In the genomic region with DNA sequence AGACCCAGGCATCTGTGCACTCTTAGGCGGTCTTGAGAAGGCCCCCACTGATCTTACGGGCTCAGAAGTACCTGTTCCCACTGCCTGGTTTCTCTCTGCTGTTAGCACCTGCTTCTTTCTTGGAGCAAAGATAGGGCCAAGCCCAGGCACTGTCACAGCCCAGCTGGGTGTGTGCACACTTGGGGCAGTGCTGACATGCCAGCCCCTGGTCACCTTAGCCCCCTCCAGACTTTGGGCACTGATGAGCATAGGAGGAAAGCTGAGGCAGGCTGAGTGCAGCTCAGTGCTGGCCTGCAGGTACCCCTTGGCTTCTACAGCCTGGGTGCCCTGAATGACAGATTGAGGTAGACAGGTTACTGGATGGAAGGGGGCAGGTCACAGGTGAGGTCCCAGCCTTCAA, we compare ENCODE assay signal across 20 cellular contexts.
A peak's percentile ranks its signal among the peaks of the same experiment; 100 is the strongest.
DNase-seq lines count a peak whose midpoint lies in the region; ATAC-seq and TF ChIP-seq lines count a peak whose summit lies in the region.
"Had no signal": no experiment of that assay in that cellular context is flagged by ENCODE, and none has a peak within 500 bp of the region (broad histone marks: within the 10 kb centered on the region; RNA-seq: fewer than 3 reads in every experiment).

No MANE protein-coding gene starts in this region.

- H3K27ac Mint-ChIP-seq in activated CD4-positive, alpha-beta T cell treated with anti-CD3 and anti-CD28 coated beads, Interleukin-2, amount 10 ng/mL, durations not matched to agents 24 days and 14 days, result peak overlapping the region; percentile 90
- H3K27ac Mint-ChIP-seq in stimulated activated naive CD8-positive, alpha-beta T cell treated with anti-CD3 and anti-CD28 coated beads, Interleukin-15, amount 100 ng/mL, for 72 hours, result no peak overlapping the region
- no peak overlapping the region for H3K27ac Mint-ChIP-seq in stimulated activated effector memory CD8-positive, alpha-beta T cell treated with anti-CD3 and anti-CD28 coated beads, Interleukin-12 subunit alpha, Interleukin-12 subunit beta, amount 100 ng/mL, for 72 hours
- H3K27ac Mint-ChIP-seq: CD14-positive monocyte; CD4-positive, alpha-beta memory T cell; HFFc6 had no signal

- no peak overlapping the region for H3K27ac ChIP-seq in dorsolateral prefrontal cortex
- H3K27ac ChIP-seq: 22Rv1, A549, BLaER1 had no signal

- H3K9me3 Mint-ChIP-seq in activated CD4-positive, alpha-beta T cell treated with anti-CD3 and anti-CD28 coated beads, Interleukin-2, amount 10 ng/mL, durations not matched to agents 24 days and 14 days, result peaks cover 20% of the 10 kb centered on the region
- peaks cover 13 to 31% of the 10 kb centered on the region in 2 donors for H3K9me3 Mint-ChIP-seq in stimulated activated naive CD8-positive, alpha-beta T cell treated with anti-CD3 and anti-CD28 coated beads, Interleukin-15, amount 100 ng/mL, for 72 hours
- no peaks in the 10 kb centered on the region for H3K9me3 Mint-ChIP-seq in stimulated activated effector memory CD8-positive, alpha-beta T cell treated with anti-CD3 and anti-CD28 coated beads, Interleukin-12 subunit alpha, Interleukin-12 subunit beta, amount 100 ng/mL, for 72 hours
- H3K9me3 Mint-ChIP-seq: HFFc6 had no signal

- peaks cover 42% of the 10 kb centered on the region for H3K36me3 Mint-ChIP-seq in activated CD4-positive, alpha-beta T cell treated with anti-CD3 and anti-CD28 coated beads, Interleukin-2, amount 10 ng/mL, durations not matched to agents 24 days and 14 days (ENCODE audit: low read depth)
- no peaks in the 10 kb centered on the region for H3K36me3 Mint-ChIP-seq in stimulated activated effector memory CD8-positive, alpha-beta T cell treated with anti-CD3 and anti-CD28 coated beads, Interleukin-12 subunit alpha, Interleukin-12 subunit beta, amount 100 ng/mL, for 72 hours
- H3K36me3 Mint-ChIP-seq: CD14-positive monocyte; CD4-positive, alpha-beta memory T cell had no signal

- no peak overlapping the region for H3K4me3 Mint-ChIP-seq in activated CD4-positive, alpha-beta T cell treated with anti-CD3 and anti-CD28 coated beads, Interleukin-2, amount 10 ng/mL, durations not matched to agents 24 days and 14 days
- no peak overlapping the region for H3K4me3 Mint-ChIP-seq in stimulated activated naive CD8-positive, alpha-beta T cell treated with anti-CD3 and anti-CD28 coated beads, Interleukin-15, amount 100 ng/mL, for 72 hours
- no peak overlapping the region for H3K4me3 Mint-ChIP-seq in stimulated activated effector memory CD8-positive, alpha-beta T cell treated with anti-CD3 and anti-CD28 coated beads, Interleukin-12 subunit alpha, Interleukin-12 subunit beta, amount 100 ng/mL, for 72 hours
- H3K4me3 Mint-ChIP-seq: CD14-positive monocyte; CD4-positive, alpha-beta memory T cell; HFFc6 had no signal

- no peak for TF ChIP-seq CTCF in dorsolateral prefrontal cortex (IDR thresholded peaks at IDR 0.05 in 54 of 56, conservative IDR thresholded peaks at IDR 0.05 in 2 of 56; ENCODE audit: low read depth in 1 of 56, partially characterized antibody in 56 of 56)

- ATAC-seq in stimulated activated naive CD8-positive, alpha-beta T cell treated with anti-CD3 and anti-CD28 coated beads, Interleukin-15, amount 100 ng/mL, for 72 hours, result peak; percentile 46
- no peak for ATAC-seq in stimulated activated naive CD8-positive, alpha-beta T cell treated with anti-CD3 and anti-CD28 coated beads, Interleukin-15, Interleukin-2, amounts not matched to agents 100 U/mL and 50 U/mL, for 24 hours
- ATAC-seq in stimulated activated effector memory CD8-positive, alpha-beta T cell treated with anti-CD3 and anti-CD28 coated beads, Interleukin-12 subunit alpha, Interleukin-12 subunit beta, amount 100 ng/mL, for 72 hours, result peak; percentile 22
- ATAC-seq in sciatic nerve (no peak), GM18868 (IDR thresholded peaks at IDR 0.05; ENCODE audit: unreplicated experiment) (no peak)
- ATAC-seq: A549, HCT116 had no signal

- no peak overlapping the region for H3K4me3 ChIP-seq in dorsolateral prefrontal cortex
- H3K4me3 ChIP-seq: A549, BLaER1 had no signal

- intact Hi-C loops in activated CD4-positive, alpha-beta T cell treated with anti-CD3 and anti-CD28 coated beads, Interleukin-2, amount 10 ng/mL, durations not matched to agents 24 days and 14 days (cut with micrococcal nuclease), result no loop called here
- intact Hi-C loops in dorsolateral prefrontal cortex (cut with DNase I) (no loop called here), sciatic nerve (cut with DNase I) (no loop called here)

- no peaks in the 10 kb centered on the region for H3K27me3 Mint-ChIP-seq in activated CD4-positive, alpha-beta T cell treated with anti-CD3 and anti-CD28 coated beads, Interleukin-2, amount 10 ng/mL, durations not matched to agents 24 days and 14 days
- no peaks in the 10 kb centered on the region for H3K27me3 Mint-ChIP-seq in stimulated activated naive CD8-positive, alpha-beta T cell treated with anti-CD3 and anti-CD28 coated beads, Interleukin-15, amount 100 ng/mL, for 72 hours
- H3K27me3 Mint-ChIP-seq: CD4-positive, alpha-beta memory T cell had no signal

- peaks cover 36% of the 10 kb centered on the region for H3K4me1 Mint-ChIP-seq in activated CD4-positive, alpha-beta T cell treated with anti-CD3 and anti-CD28 coated beads, Interleukin-2, amount 10 ng/mL, durations not matched to agents 24 days and 14 days
- H3K4me1 Mint-ChIP-seq in stimulated activated naive CD8-positive, alpha-beta T cell treated with anti-CD3 and anti-CD28 coated beads, Interleukin-15, amount 100 ng/mL, for 72 hours, result peaks cover 42% of the 10 kb centered on the region
- H3K4me1 Mint-ChIP-seq in stimulated activated effector memory CD8-positive, alpha-beta T cell treated with anti-CD3 and anti-CD28 coated beads, Interleukin-12 subunit alpha, Interleukin-12 subunit beta, amount 100 ng/mL, for 72 hours, result peaks cover 13% of the 10 kb centered on the region
- H3K4me1 Mint-ChIP-seq: CD14-positive monocyte; CD4-positive, alpha-beta memory T cell had no signal

- DNase-seq in activated CD4-positive, alpha-beta T cell treated with anti-CD3 and anti-CD28 coated beads, Interleukin-2, amount 10 ng/mL, durations not matched to agents 24 days and 14 days, result no peak
- DNase-seq in activated CD4-positive, alpha-beta T cell treated with anti-CD3 and anti-CD28 coated beads for 1 hour, result no peak
- no peak for DNase-seq in stimulated activated naive CD8-positive, alpha-beta T cell treated with anti-CD3 and anti-CD28 coated beads, Interleukin-15, amount 100 ng/mL, for 72 hours
- no peak for DNase-seq in stimulated activated naive CD8-positive, alpha-beta T cell treated with anti-CD3 and anti-CD28 coated beads, Interleukin-15, Interleukin-2, amounts not matched to agents 100 U/mL and 50 U/mL, for 24 hours
- DNase-seq in stimulated activated effector memory CD8-positive, alpha-beta T cell treated with anti-CD3 and anti-CD28 coated beads, Interleukin-12 subunit alpha, Interleukin-12 subunit beta, amount 100 ng/mL, for 72 hours (ENCODE audit: low spot score in 2 of 2), result no peak
- DNase-seq in dorsolateral prefrontal cortex (no peak), sciatic nerve (ENCODE audit: low spot score) (no peak)
- DNase-seq: CD4-positive, alpha-beta memory T cell; DMS153; DMS79; GDM1; GOT3; H7; HFFc6 had no signal

- H3K27me3 ChIP-seq in dorsolateral prefrontal cortex, result no peaks in the 10 kb centered on the region
- H3K27me3 ChIP-seq: BLaER1 had no signal

Comparison
In these comparisons a context has a peak if more than half of its experiments do, and no peak if none do; other contexts are left out.
1. ATAC-seq: peak in stimulated activated naive CD8-positive, alpha-beta T cell treated with anti-CD3 and anti-CD28 coated beads, Interleukin-15, amount 100 ng/mL, for 72 hours (single experiment) and stimulated activated effector memory CD8-positive, alpha-beta T cell treated with anti-CD3 and anti-CD28 coated beads, Interleukin-12 subunit alpha, Interleukin-12 subunit beta, amount 100 ng/mL, for 72 hours (single experiment); none in stimulated activated naive CD8-positive, alpha-beta T cell treated with anti-CD3 and anti-CD28 coated beads, Interleukin-15, Interleukin-2, amounts not matched to agents 100 U/mL and 50 U/mL, for 24 hours (single experiment), sciatic nerve (single experiment) and GM18868 (single experiment).